ENCODE assay signal across 9 cellular contexts in genomic region chr14:35337074-35337556, GRCh38. TPM values are rescaled to one million over a fixed set of nuclear protein-coding genes. Genes with fewer than 3 reads are reported as not detected.
DNase-seq lines count a peak whose midpoint lies in the region; ATAC-seq and TF ChIP-seq lines count a peak whose summit lies in the region.
"Had no signal": no experiment of that assay in that cellular context is flagged by ENCODE, and none has a peak within 500 bp of the region (broad histone marks: within the 10 kb centered on the region; RNA-seq: fewer than 3 reads in every experiment).

No MANE protein-coding gene starts in this region.

- H3K4me3 ChIP-seq in PC-3 (ENCODE audit: low read length), result no peak overlapping the region
- peak overlapping the region in 1 of 2 donors; percentile 45 for H3K4me3 ChIP-seq in duodenal mucosa (ENCODE audit: low read depth in 1 of 2, low read length in 2 of 2)
- H3K4me3 ChIP-seq in mucosa of rectum (ENCODE audit: low read length in 2 of 2), result peak overlapping the region; percentile 33 to 65
- no peak overlapping the region for H3K4me3 ChIP-seq in suprapubic skin

- 41% methylated on average over 9 of the region's 9 CpGs for WGBS in suprapubic skin

- TF ChIP-seq EP300 in suprapubic skin (IDR thresholded peaks at IDR 0.05), result no peak

- no peaks in the 10 kb centered on the region for H3K79me2 ChIP-seq in PC-3 (ENCODE audit: low read length)

- POLR2A ChIA-PET in PC-3 (lab: Charles Lee; ENCODE audit: unreplicated experiment), result no interaction called here

- DNase-seq in PC-3 (no peak), suprapubic skin (ENCODE audit: low spot score in 2 of 2) (no peak), posterior cingulate gyrus (no peak), sciatic nerve (ENCODE audit: low spot score) (no peak)
- no peak for DNase-seq in activated CD4-positive, alpha-beta T cell treated with anti-CD3 and anti-CD28 coated beads for 4 hours
- DNase-seq: activated T-cell treated with anti-CD3 and anti-CD28 coated beads, Interleukin-2, amount 50 U/mL, for 4 hours had no signal

- peak overlapping the region; percentile 12; the same call in 1 of the 2 replicates for H2AFZ ChIP-seq in PC-3 (ENCODE audit: low read length)

- H3K9me2 ChIP-seq in PC-3 (replicated peaks; ENCODE audit: low read length), result no peaks in the 10 kb centered on the region

- H3K9me3 ChIP-seq in PC-3 (ENCODE audit: low read length) (no peaks in the 10 kb centered on the region), duodenal mucosa (ENCODE audit: control insufficient read depth in 1 of 2, low read length in 2 of 2) (no peaks in the 10 kb centered on the region), mucosa of rectum (ENCODE audit: control insufficient read depth in 2 of 2, low read length in 2 of 2) (no peaks in the 10 kb centered on the region), suprapubic skin (no peaks in the 10 kb centered on the region)

- ATAC-seq in PC-3 (no peak), sciatic nerve (no peak), GM19397 (IDR thresholded peaks at IDR 0.05; ENCODE audit: unreplicated experiment) (no peak)
- ATAC-seq: activated T-cell treated with anti-CD3 and anti-CD28 coated beads, Interleukin-2, amount 50 U/mL, for 4 hours had no signal

- H3K4me2 ChIP-seq in PC-3 (ENCODE audit: low read length), result peak overlapping the region; percentile 27; the same call in 1 of the 2 replicates

- no peaks in the 10 kb centered on the region for H3F3A ChIP-seq in PC-3 (ENCODE audit: low read length, unreplicated experiment)

- BruUV-seq in PC-3 (replicated peaks; lab: Mats Ljungman, UMichigan), result no TSS peak

- CTCF ChIA-PET in PC-3 (lab: Charles Lee), result no interaction called here

- no peak for TF ChIP-seq POLR2A in suprapubic skin (IDR thresholded peaks at IDR 0.05)

- TF ChIP-seq CTCF in PC-3 (conservative IDR thresholded peaks at IDR 0.05; ENCODE audit: low read depth, low read length), result no peak
- TF ChIP-seq CTCF in suprapubic skin (IDR thresholded peaks at IDR 0.05), result no peak

- no peak overlapping the region for H3K9ac ChIP-seq in PC-3 (ENCODE audit: low read length)
- H3K9ac ChIP-seq in duodenal mucosa (ENCODE audit: low read depth in 1 of 2, low read length in 2 of 2), result peak overlapping the region; percentile 71 to 76
- H3K9ac ChIP-seq in mucosa of rectum (ENCODE audit: low read depth in 1 of 2, low read length in 2 of 2), result peak overlapping the region; percentile 54 to 79

- no peaks in the 10 kb centered on the region for H3K27me3 ChIP-seq in PC-3 (ENCODE audit: low read length)
- no peaks in the 10 kb centered on the region for H3K27me3 ChIP-seq in duodenal mucosa (ENCODE audit: control insufficient read depth in 1 of 2, insufficient read depth in 2 of 2, low read length in 2 of 2)
- H3K27me3 ChIP-seq in mucosa of rectum (ENCODE audit: control insufficient read depth in 2 of 2, insufficient read depth in 2 of 2, low read length in 2 of 2), result no peaks in the 10 kb centered on the region
- no peaks in the 10 kb centered on the region for H3K27me3 ChIP-seq in suprapubic skin

- H3K36me3 ChIP-seq in PC-3 (ENCODE audit: low read depth, low read length), result no peaks in the 10 kb centered on the region
- H3K36me3 ChIP-seq in duodenal mucosa (ENCODE audit: control insufficient read depth in 1 of 2, insufficient read depth in 2 of 2, low read length in 2 of 2), result no peaks in the 10 kb centered on the region
- no peaks in the 10 kb centered on the region for H3K36me3 ChIP-seq in mucosa of rectum (ENCODE audit: control insufficient read depth in 2 of 2, insufficient read depth in 2 of 2, low read length in 2 of 2)
- H3K36me3 ChIP-seq in suprapubic skin, result no peaks in the 10 kb centered on the region

- H4K20me1 ChIP-seq in PC-3 (ENCODE audit: low read length), result no peaks in the 10 kb centered on the region

- H3K27ac ChIP-seq in PC-3 (ENCODE audit: low read length) (peak overlapping the region; percentile 14; the same call in 1 of the 2 replicates), duodenal mucosa (ENCODE audit: low read depth, low read length) (peak overlapping the region; percentile 87), mucosa of rectum (ENCODE audit: low read depth in 2 of 2, low read length in 2 of 2) (peak overlapping the region; percentile 90 to 95), suprapubic skin (peak overlapping the region; percentile 83)

- intact Hi-C loops in PC-3 (cut with micrococcal nuclease), result no loop called here
- intact Hi-C loops in posterior cingulate gyrus (cut with DNase I), result no loop called here
- intact Hi-C loops in sciatic nerve (cut with DNase I), result loop anchor here (5.0 kb wide), 1 partner anchor 65 kb away; the partner anchor contains the start of gene NFKBIA

- H3K4me1 ChIP-seq in PC-3 (ENCODE audit: insufficient read depth, low read length), result peaks cover 52% of the 10 kb centered on the region
- H3K4me1 ChIP-seq in duodenal mucosa (ENCODE audit: control insufficient read depth in 1 of 2, insufficient read depth in 2 of 2, low read length in 2 of 2), result peaks cover 80 to 88% of the 10 kb centered on the region in 2 donors
- peaks cover 83 to 86% of the 10 kb centered on the region in 2 donors for H3K4me1 ChIP-seq in mucosa of rectum (ENCODE audit: control insufficient read depth in 2 of 2, insufficient read depth in 2 of 2, low read length in 2 of 2)
- peaks cover 99% of the 10 kb centered on the region for H3K4me1 ChIP-seq in suprapubic skin

RNA-seq across cellular contexts. Expression of gene PSMA6, which starts 44.9 kb away (rescaled TPM):
- total RNA-seq in PC-3 (2014; rRNA removed), result 307 and 308 TPM in 2 replicates
- 100 to 1,000 TPM in 3 of 4 donors, 10 to 100 TPM in 1; 80.4 to 133 (median 110) TPM for total RNA-seq in suprapubic skin
- total RNA-seq in sciatic nerve, result 103 TPM

Comparison
In these comparisons a context has a peak if more than half of its experiments do, and no peak if none do; other contexts are left out.
1. H3K27ac ChIP-seq: peak in every context shown above with its lines; median percentile 92 in mucosa of rectum; 87 in duodenal mucosa; 83 in suprapubic skin; 14 in PC-3.
2. H3K4me3 ChIP-seq: peak in mucosa of rectum (2 of 2); none in PC-3 (single experiment) and suprapubic skin (single experiment).